9 cellular contexts compared by ENCODE assay signal in genomic region chr1:23423415-23424170, GRCh38. TPM values are rescaled to one million over a fixed set of nuclear protein-coding genes. Genes with fewer than 3 reads are reported as not detected.
DNase-seq lines count a peak whose midpoint lies in the region; ATAC-seq and TF ChIP-seq lines count a peak whose summit lies in the region.
"Had no signal": no experiment of that assay in that cellular context is flagged by ENCODE, and none has a peak within 500 bp of the region (broad histone marks: within the 10 kb centered on the region; RNA-seq: fewer than 3 reads in every experiment).

No MANE protein-coding gene starts in this region.

- H3K36me3 Mint-ChIP-seq in endothelial cell (ENCODE audit: low read depth, unreplicated experiment), result peaks cover 16% of the 10 kb centered on the region
- H3K36me3 Mint-ChIP-seq in nephron (ENCODE audit: low read depth), result peaks cover 23% of the 10 kb centered on the region

- TF ChIP-seq CTCF in A673 (conservative IDR thresholded peaks at IDR 0.05; ENCODE audit: low read depth, low read length) (no peak), PC-3 (conservative IDR thresholded peaks at IDR 0.05; ENCODE audit: low read depth, low read length) (no peak), endothelial cell (IDR thresholded peaks at IDR 0.05; ENCODE audit: unreplicated experiment) (no peak), nephron (IDR thresholded peaks at IDR 0.05; ENCODE audit: unreplicated experiment in 3 of 3) (no peak)

- H3K4me3 Mint-ChIP-seq in endothelial cell (ENCODE audit: unreplicated experiment), result peak overlapping the region; percentile 78
- peak overlapping the region; percentile 77 to 85 (median 84) for H3K4me3 Mint-ChIP-seq in nephron

- H2AFZ ChIP-seq in PC-3 (ENCODE audit: low read length), result peak overlapping the region; percentile 94

- H3K4me1 ChIP-seq in A673 (ENCODE audit: insufficient read depth, low read length, poor library complexity, severe bottlenecking) (peaks cover 3% of the 10 kb centered on the region), PC-3 (ENCODE audit: insufficient read depth, low read length) (peaks cover 23% of the 10 kb centered on the region)

- H3K9me3 Mint-ChIP-seq in endothelial cell (ENCODE audit: unreplicated experiment) (no peaks in the 10 kb centered on the region), nephron (no peaks in the 10 kb centered on the region)

- H3K4me3 ChIP-seq in A673 (ENCODE audit: low read depth, low read length, poor library complexity, severe bottlenecking) (peak overlapping the region; percentile 45), PC-3 (ENCODE audit: low read length) (peak overlapping the region; percentile 81)
- H3K4me3 ChIP-seq: SJSA1 had no signal

- H3K27me3 ChIP-seq in A673 (replicated peaks; ENCODE audit: insufficient read depth, low read depth, low read length, poor library complexity), result no peaks in the 10 kb centered on the region
- no peaks in the 10 kb centered on the region for H3K27me3 ChIP-seq in PC-3 (ENCODE audit: low read length)
- H3K27me3 ChIP-seq: SJSA1 had no signal

- POLR2A ChIA-PET in A673 (lab: Charles Lee; ENCODE audit: low non-redundant PET) (no interaction called here), PC-3 (lab: Charles Lee; ENCODE audit: unreplicated experiment) (no interaction called here)

- peaks cover 25% of the 10 kb centered on the region for H3K27me3 Mint-ChIP-seq in endothelial cell (ENCODE audit: unreplicated experiment)
- peaks cover 7% of the 10 kb centered on the region for H3K27me3 Mint-ChIP-seq in nephron (ENCODE audit: low read depth)

- peak overlapping the region; percentile 98 for H3K4me2 ChIP-seq in PC-3 (ENCODE audit: low read length)

- CTCF ChIA-PET in A673 (lab: Charles Lee), result no interaction called here
- CTCF ChIA-PET in PC-3 (lab: Charles Lee), result interaction anchor here (0.9 to 1.8 kb wide), 3 partner anchors 20 to 74 kb away, joined by 3 to 9 read pairs (median 4); no protein-coding TSS in a partner anchor

- no peaks in the 10 kb centered on the region for H3F3A ChIP-seq in PC-3 (ENCODE audit: low read length, unreplicated experiment)

- intact Hi-C loops in A673 (cut with micrococcal nuclease; ENCODE audit: unreplicated experiment) (no loop called here), PC-3 (cut with micrococcal nuclease) (loop anchor here (2.0 to 5.0 kb wide), 2 partner anchors 61 to 114 kb away; partner anchors contain the start of gene ASAP3)

- H4K20me1 ChIP-seq in PC-3 (ENCODE audit: low read length), result no peaks in the 10 kb centered on the region

- H3K9me3 ChIP-seq in A673 (ENCODE audit: low read depth, low read length, poor library complexity, severe bottlenecking) (no peaks in the 10 kb centered on the region), PC-3 (ENCODE audit: low read length) (no peaks in the 10 kb centered on the region)
- H3K9me3 ChIP-seq: SJSA1 had no signal

- H3K9me2 ChIP-seq in PC-3 (replicated peaks; ENCODE audit: low read length), result no peaks in the 10 kb centered on the region

- no TSS peak for BruUV-seq in A673 (replicated peaks; lab: Mats Ljungman, UMichigan)
- BruUV-seq in PC-3 (replicated peaks; lab: Mats Ljungman, UMichigan), result no TSS peak

- DNase-seq in A673 (ENCODE audit: low spot score) (no peak), PC-3 (peak; percentile 39), endothelial cell (ENCODE audit: low spot score) (no peak)

- H3K4me1 Mint-ChIP-seq in endothelial cell (ENCODE audit: unreplicated experiment) (peaks cover 23% of the 10 kb centered on the region), nephron (peaks cover 42% of the 10 kb centered on the region)

- H3K36me3 ChIP-seq in A673 (ENCODE audit: insufficient read depth, low read length, poor library complexity, severe bottlenecking) (no peaks in the 10 kb centered on the region), PC-3 (ENCODE audit: low read depth, low read length) (no peaks in the 10 kb centered on the region)
- H3K36me3 ChIP-seq: SJSA1 had no signal

- ATAC-seq in PC-3 (peak; percentile 31), HG03439 (IDR thresholded peaks at IDR 0.05; ENCODE audit: unreplicated experiment) (no peak), GM19023 (IDR thresholded peaks at IDR 0.05; ENCODE audit: unreplicated experiment) (no peak), HG03196 (IDR thresholded peaks at IDR 0.05; ENCODE audit: unreplicated experiment) (no peak), GM19351 (IDR thresholded peaks at IDR 0.05; ENCODE audit: unreplicated experiment) (no peak)

- H3K9ac ChIP-seq in PC-3 (ENCODE audit: low read length), result peak overlapping the region; percentile 69

- peaks cover 15% of the 10 kb centered on the region; the same call in 1 of the 2 replicates for H3K79me2 ChIP-seq in PC-3 (ENCODE audit: low read length)

- H3K27ac Mint-ChIP-seq in endothelial cell (ENCODE audit: unreplicated experiment), result peak overlapping the region; percentile 2
- peak overlapping the region; percentile 92 to 95 (median 94) for H3K27ac Mint-ChIP-seq in nephron

- no peak overlapping the region for H3K27ac ChIP-seq in A673 (ENCODE audit: low read depth, low read length, poor library complexity, severe bottlenecking)
- no peak overlapping the region for H3K27ac ChIP-seq in PC-3 (ENCODE audit: low read length)

RNA-seq across cellular contexts. Expression of gene TCEA3, which starts 1.0 kb away (rescaled TPM):
- total RNA-seq in A673 (2021), result 0.76 and 0.99 TPM in 2 replicates
- total RNA-seq in PC-3 (2014; rRNA removed), result 18.7 and 23.6 TPM in 2 replicates
- total RNA-seq in endothelial cell (ENCODE audit: unreplicated experiment), result 9.7 TPM

RNA-seq across cellular contexts. Expression of gene ZNF436, which starts 54.0 kb away (rescaled TPM):
- total RNA-seq in A673 (2021), result 13.7 and 14.8 TPM in 2 replicates
- 7.8 and 10.5 TPM in 2 replicates for total RNA-seq in PC-3 (2014; rRNA removed)
- total RNA-seq in endothelial cell (ENCODE audit: unreplicated experiment), result 26.0 TPM
